ENCODE assay signal across 1 cellular context in the genomic region with DNA sequence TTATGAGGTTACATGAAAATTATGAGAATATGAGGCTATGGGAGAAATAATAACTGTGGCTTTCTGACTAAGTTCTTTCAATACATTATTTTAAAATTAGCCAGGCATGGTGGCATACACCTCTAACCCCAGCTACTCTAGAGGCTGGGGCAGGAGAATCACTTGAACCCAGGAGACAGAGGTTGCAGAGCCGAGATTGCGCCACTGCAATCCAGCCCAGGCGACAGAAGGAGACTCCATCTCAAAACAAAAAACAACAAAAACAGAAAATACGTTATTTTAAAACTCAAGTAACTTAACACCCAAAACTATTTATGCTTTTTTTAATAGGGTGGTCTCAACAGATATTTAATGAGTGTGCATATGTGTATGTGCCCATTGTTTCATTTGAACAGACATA.
TF ChIP-seq lines count a peak whose summit lies in the region.

No MANE protein-coding gene starts in this region.

TF ChIP-seq in H1, 55 proteins besides CTCF, POLR2A, EP300 and RAD21:
- TF ChIP-seq CREB1 (IDR thresholded peaks at IDR 0.05), result no peak
- peak; percentile 24; the same call in 1 of the 2 replicates for TF ChIP-seq CEBPB (IDR thresholded peaks at IDR 0.05; ENCODE audit: low read depth, low read length)
